Comparison of ENCODE assay signal across 8 cellular contexts in the genomic region with DNA sequence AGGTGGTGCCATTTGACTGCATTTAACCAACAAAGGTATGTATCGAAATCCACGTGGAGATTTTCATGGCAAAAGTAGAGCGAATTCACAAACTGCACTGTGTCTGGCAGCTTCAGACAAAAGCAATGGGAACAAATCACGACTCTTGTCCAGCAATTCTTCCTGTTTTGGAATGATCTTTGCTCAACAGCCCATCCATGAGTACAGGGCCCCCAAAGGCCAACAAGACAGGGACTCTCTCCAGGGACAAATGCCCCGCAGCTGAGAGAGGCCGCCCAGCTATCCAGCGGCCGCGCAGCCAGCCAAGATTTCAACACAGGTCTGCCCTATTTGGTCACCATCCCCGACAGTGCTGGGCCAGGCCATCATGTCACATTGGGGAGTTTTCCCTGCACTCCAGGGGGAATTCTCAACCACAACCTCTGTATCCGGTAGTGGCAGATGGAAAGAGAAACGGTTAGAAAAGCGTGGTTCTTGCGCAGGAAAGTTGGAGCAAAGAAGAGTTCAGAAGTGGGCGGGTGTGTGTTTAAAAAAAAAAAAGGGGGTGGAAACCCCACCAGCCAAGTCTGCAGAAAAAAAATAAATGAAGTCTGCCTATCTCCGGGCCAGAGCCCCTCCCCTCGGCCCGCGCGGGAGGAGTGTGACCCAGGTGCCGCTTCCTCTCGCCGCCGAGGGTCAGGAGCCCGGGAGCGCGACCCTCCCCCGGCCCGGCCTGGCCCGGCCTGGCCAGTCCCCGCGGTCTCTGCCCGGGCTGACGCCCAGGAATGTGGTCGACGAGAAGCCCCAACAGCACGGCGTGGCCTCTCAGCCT. TPM values are rescaled to one million over a fixed set of nuclear protein-coding genes. Genes with fewer than 3 reads are reported as not detected.
DNase-seq lines count a peak whose midpoint lies in the region; ATAC-seq, FAIRE-seq and TF ChIP-seq lines count a peak whose summit lies in the region.

A gene with protein sequence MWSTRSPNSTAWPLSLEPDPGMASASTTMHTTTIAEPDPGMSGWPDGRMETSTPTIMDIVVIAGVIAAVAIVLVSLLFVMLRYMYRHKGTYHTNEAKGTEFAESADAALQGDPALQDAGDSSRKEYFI (plus strand): TSS at position 659 of the 811 bp plus-strand sequence. CDS start 106 bp downstream, at position 765.

- TF ChIP-seq POLR2A in H1 (IDR thresholded peaks at IDR 0.05; ENCODE audit: control extremely low read depth in 1 of 2, low read depth in 2 of 2, low read length in 2 of 2), result peak in 1 of 2 experiments; percentile 61; a peak in 1 of 3 replicates

- peak within 1 kb of the TSS; percentile 72 to 86 for H3K4me2 ChIP-seq in H1 (ENCODE audit: insufficient read depth in 1 of 2, low read depth in 2 of 2, low read length in 2 of 2)
- peak within 1 kb of the TSS; percentile 63 for H3K4me2 ChIP-seq in mesenchymal stem cell (ENCODE audit: low read length, poor library complexity, severe bottlenecking)

- peak within 1 kb of the TSS; percentile 53; the same call in 1 of the 2 replicates for H2BK15ac ChIP-seq in H1 (ENCODE audit: low read length)
- peak within 1 kb of the TSS; percentile 96 for H2BK15ac ChIP-seq in mesenchymal stem cell (ENCODE audit: low read depth, poor library complexity, severe bottlenecking)

- H3K36me3 ChIP-seq in H1 (ENCODE audit: control insufficient read depth in 2 of 4, insufficient read depth in 4 of 4, low read length in 3 of 4) (no peaks in the 10 kb centered on the region), mesenchymal stem cell (ENCODE audit: control insufficient read depth in 1 of 2, insufficient read depth in 2 of 2, low read depth in 1 of 2, low read length in 2 of 2) (peaks cover 0 to 9% of the 10 kb centered on the region in 2 experiments)

- H3K27me3 ChIP-seq in H1 (replicated peaks in 1 of 4; ENCODE audit: control insufficient read depth in 3 of 4, extremely low read depth in 1 of 4, insufficient read depth in 3 of 4, low read length in 3 of 4) (peaks cover 0 to 10% (median 8%) of the 10 kb centered on the region in 4 experiments; a peak in 4 of 7 replicates), mesenchymal stem cell (ENCODE audit: control insufficient read depth in 1 of 2, insufficient read depth in 1 of 2, low read length in 2 of 2) (no peaks in the 10 kb centered on the region)

- H3K27ac Mint-ChIP-seq in activated CD4-positive, alpha-beta T cell treated with anti-CD3 and anti-CD28 coated beads, Interleukin-2, amount 10 ng/mL, durations not matched to agents 7 days and 5 days, result peak within 1 kb of the TSS; percentile 99

- POLR2A ChIA-PET in activated CD4-positive, alpha-beta T cell treated with anti-CD3 and anti-CD28 coated beads, Interleukin-2, amount 10 ng/mL, durations not matched to agents 7 days and 5 days (lab: Charles Lee), result no interaction called here
- POLR2A ChIA-PET in H1 (lab: Charles Lee; ENCODE audit: partially characterized antibody), result interaction anchor here (1.4 kb wide), 1 partner anchor 450 kb away, joined by 4 read pairs; no protein-coding TSS in a partner anchor

- H3K23ac ChIP-seq in H1 (ENCODE audit: insufficient read length), result no peak within 1 kb of the TSS
- peak within 1 kb of the TSS in 1 of 2 experiments; percentile 98 for H3K23ac ChIP-seq in mesenchymal stem cell (ENCODE audit: low read length in 2 of 2)

- no peak within 1 kb of the TSS for H3K4ac ChIP-seq in H1 (replicated peaks; ENCODE audit: insufficient read length, low read depth, low read length)
- peak within 1 kb of the TSS; percentile 98 to 100 for H3K4ac ChIP-seq in mesenchymal stem cell (ENCODE audit: low read depth in 1 of 2, low read length in 2 of 2)

- peak; percentile 51 for DNase-seq in CD1c-positive myeloid dendritic cell (ENCODE audit: extremely low spot score)
- DNase-seq in activated CD4-positive, alpha-beta T cell treated with anti-CD3 and anti-CD28 coated beads, Interleukin-2, amount 10 ng/mL, durations not matched to agents 7 days and 5 days, result peak; percentile 60
- DNase-seq in H1 (ENCODE audit: low read depth in 1 of 2, low spot score in 2 of 2), result peak in 1 of 2 experiments; percentile 76
- peak; percentile 98 for DNase-seq in mesenchymal stem cell
- no peak for DNase-seq in DMS153 treated with DMSO at 0.1 percent for 48 hours (lab: John Stamatoyannopoulos, UW; ENCODE audit: unreplicated experiment)

- TF ChIP-seq CTCF in H1 (IDR thresholded peaks at IDR 0.05; ENCODE audit: control extremely low read depth in 1 of 3, insufficient read depth in 1 of 3, low read depth in 1 of 3, low read length in 3 of 3), result no peak
- no peak for TF ChIP-seq CTCF in subcutaneous adipose tissue (IDR thresholded peaks at IDR 0.05; ENCODE audit: low read depth)

- 11% methylated on average over 37 of the region's 38 CpGs; no CpG with 5 or more reads in 1 of the 2 experiments for WGBS in H1 (ENCODE audit: extremely low coverage in 1 of 2, insufficient coverage in 1 of 2, insufficient read length in 1 of 2, insufficient replicate concordance in 2 of 2, low coverage in 1 of 2, low lambda C conversion rate in 2 of 2, missing lambda C conversion rate in 1 of 2), 2 experiments
- 5% methylated on average over 37 of the region's 38 CpGs for WGBS in mesenchymal stem cell

- H3K14ac ChIP-seq in H1 (ENCODE audit: insufficient read length), result no peak within 1 kb of the TSS
- peak within 1 kb of the TSS; percentile 69 to 99 for H3K14ac ChIP-seq in mesenchymal stem cell (ENCODE audit: low read length in 2 of 2)

- peak within 1 kb of the TSS; percentile 78 for H3K56ac ChIP-seq in H1 (replicated peaks; ENCODE audit: insufficient read length, low read depth, low read length)

- peaks cover 16 to 31% (median 21%) of the 10 kb centered on the region in 4 experiments for H3K4me1 ChIP-seq in H1 (replicated peaks in 1 of 4; ENCODE audit: control insufficient read depth in 3 of 4, insufficient read depth in 4 of 4, low read length in 3 of 4)
- peaks cover 25% of the 10 kb centered on the region for H3K4me1 ChIP-seq in mesenchymal stem cell (ENCODE audit: control insufficient read depth, insufficient read depth, low read depth, low read length)

- H2BK120ac ChIP-seq in H1 (replicated peaks; ENCODE audit: low read depth, low read length), result peak within 1 kb of the TSS; percentile 58
- H2BK120ac ChIP-seq in mesenchymal stem cell (ENCODE audit: low read depth, low read length), result peak within 1 kb of the TSS; percentile 100

- no peak for TF ChIP-seq EP300 in H1 (IDR thresholded peaks at IDR 0.05; ENCODE audit: borderline replicate concordance in 1 of 2, low read depth in 2 of 2, low read length in 2 of 2)

- CTCF ChIA-PET in activated CD4-positive, alpha-beta T cell treated with anti-CD3 and anti-CD28 coated beads, Interleukin-2, amount 10 ng/mL, durations not matched to agents 7 days and 5 days (lab: Charles Lee), result no interaction called here
- CTCF ChIA-PET in H1 (lab: Charles Lee; ENCODE audit: partially characterized antibody), result interaction anchor here (0.6 kb wide), 2 partner anchors 27 to 909 kb away, joined by 3 to 4 read pairs; no protein-coding TSS in a partner anchor

- peak within 1 kb of the TSS; percentile 94 for H3K4me3 Mint-ChIP-seq in activated CD4-positive, alpha-beta T cell treated with anti-CD3 and anti-CD28 coated beads, Interleukin-2, amount 10 ng/mL, durations not matched to agents 7 days and 5 days

- H3K9me3 ChIP-seq in H1 (ENCODE audit: insufficient read depth in 2 of 2, low read depth in 1 of 2, low read length in 1 of 2), result no peaks in the 10 kb centered on the region
- H3K9me3 ChIP-seq in mesenchymal stem cell (ENCODE audit: control insufficient read depth, low read length), result no peaks in the 10 kb centered on the region

- H4K5ac ChIP-seq in H1 (ENCODE audit: insufficient read length, low read depth, low read length), result peak within 1 kb of the TSS; percentile 51

- no peak for FAIRE-seq in H1 (lab: Jason Lieb, UNC)

- ATAC-seq in GM19452 (IDR thresholded peaks at IDR 0.05; ENCODE audit: unreplicated experiment) (peak; percentile 29), HG03469 (IDR thresholded peaks at IDR 0.05; ENCODE audit: unreplicated experiment) (peak; percentile 21)

- H2BK12ac ChIP-seq in H1 (ENCODE audit: low read depth, low read length) (peak within 1 kb of the TSS; percentile 98; the same call in 1 of the 2 replicates), mesenchymal stem cell (ENCODE audit: low read length in 2 of 2) (peak within 1 kb of the TSS; percentile 67 to 93)

- H3K4me3 ChIP-seq in H1 (ENCODE audit: extremely low read depth in 1 of 4, insufficient read depth in 2 of 4, low read depth in 3 of 4, low read length in 4 of 4), result peak within 1 kb of the TSS; percentile 46 to 62 (median 52)
- peak within 1 kb of the TSS; percentile 85 to 91 for H3K4me3 ChIP-seq in mesenchymal stem cell (ENCODE audit: insufficient read depth in 1 of 2, low read depth in 1 of 2, low read length in 2 of 2)

- TF ChIP-seq RAD21 in H1 (IDR thresholded peaks at IDR 0.05 in 1 of 2, conservative IDR thresholded peaks at IDR 0.05 in 1 of 2; ENCODE audit: low read depth in 2 of 2, low read length in 2 of 2), result no peak

- 0 out of 2 replicates have a peak within 1 kb of the TSS, but pooled peaks have one; percentile 53 for H2AK5ac ChIP-seq in H1 (ENCODE audit: low read depth, low read length)
- H2AK5ac ChIP-seq in mesenchymal stem cell (ENCODE audit: low read length, severe bottlenecking), result peak within 1 kb of the TSS; percentile 25

- peaks cover 0 to 2% of the 10 kb centered on the region in 2 experiments for H4K20me1 ChIP-seq in H1 (replicated peaks in 1 of 2; ENCODE audit: control insufficient read depth in 1 of 2, insufficient read depth in 2 of 2, low read length in 2 of 2)

- peaks cover 35% of the 10 kb centered on the region for H3K36me3 Mint-ChIP-seq in activated CD4-positive, alpha-beta T cell treated with anti-CD3 and anti-CD28 coated beads, Interleukin-2, amount 10 ng/mL, durations not matched to agents 7 days and 5 days (ENCODE audit: low read depth)

- H2BK5ac ChIP-seq in H1 (ENCODE audit: low read depth, low read length), result peak within 1 kb of the TSS; percentile 89
- H2BK5ac ChIP-seq in mesenchymal stem cell (ENCODE audit: low read depth, low read length, poor library complexity, severe bottlenecking), result peak within 1 kb of the TSS; percentile 97

- H3K9ac ChIP-seq in H1 (replicated peaks in 1 of 4; ENCODE audit: extremely low read depth in 1 of 4, low read depth in 3 of 4, low read length in 3 of 4), result peak within 1 kb of the TSS; percentile 53 to 70 (median 64)
- H3K9ac ChIP-seq in mesenchymal stem cell (ENCODE audit: low read length), result peak within 1 kb of the TSS; percentile 100

- H3K18ac ChIP-seq in H1 (ENCODE audit: extremely low read depth, low read length) (peak within 1 kb of the TSS; percentile 87), mesenchymal stem cell (ENCODE audit: low read depth in 1 of 2, low read length in 2 of 2) (peak within 1 kb of the TSS; percentile 100)

- H2AFZ ChIP-seq in H1 (ENCODE audit: low read length) (peak within 1 kb of the TSS; percentile 82), mesenchymal stem cell (ENCODE audit: low read depth, low read length) (peak within 1 kb of the TSS; percentile 54)

- H3K79me1 ChIP-seq in H1 (ENCODE audit: low read depth, low read length), result no peaks in the 10 kb centered on the region
- H3K79me1 ChIP-seq in mesenchymal stem cell (replicated peaks; ENCODE audit: low read length, poor library complexity, severe bottlenecking), result no peaks in the 10 kb centered on the region

- H3K27me3 Mint-ChIP-seq in activated CD4-positive, alpha-beta T cell treated with anti-CD3 and anti-CD28 coated beads, Interleukin-2, amount 10 ng/mL, durations not matched to agents 7 days and 5 days, result no peaks in the 10 kb centered on the region

- H3K4me1 Mint-ChIP-seq in activated CD4-positive, alpha-beta T cell treated with anti-CD3 and anti-CD28 coated beads, Interleukin-2, amount 10 ng/mL, durations not matched to agents 7 days and 5 days, result peaks cover 38% of the 10 kb centered on the region

- H4K8ac ChIP-seq in H1 (ENCODE audit: extremely low read depth, insufficient read depth, low read length) (peak within 1 kb of the TSS; percentile 96), mesenchymal stem cell (ENCODE audit: low read length) (peak within 1 kb of the TSS; percentile 67)

- peaks cover 4% of the 10 kb centered on the region for H3K9me3 Mint-ChIP-seq in activated CD4-positive, alpha-beta T cell treated with anti-CD3 and anti-CD28 coated beads, Interleukin-2, amount 10 ng/mL, durations not matched to agents 7 days and 5 days

- H3K79me2 ChIP-seq in H1 (ENCODE audit: control insufficient read depth in 1 of 2, insufficient read depth in 2 of 2, low read length in 2 of 2), result no peaks in the 10 kb centered on the region

- H3K23me2 ChIP-seq in H1 (ENCODE audit: low read depth, low read length), result peaks cover 11% of the 10 kb centered on the region

- no peak within 1 kb of the TSS for H3K27ac ChIP-seq in H1 (ENCODE audit: low read depth, low read length)
- peak within 1 kb of the TSS; percentile 95 for H3K27ac ChIP-seq in mesenchymal stem cell (ENCODE audit: low read length, poor library complexity, severe bottlenecking)

- H4K91ac ChIP-seq in H1 (replicated peaks; ENCODE audit: insufficient read length, low read length) (peak within 1 kb of the TSS; percentile 96), mesenchymal stem cell (ENCODE audit: low read length) (peak within 1 kb of the TSS; percentile 100)

- no peak within 1 kb of the TSS for H2BK20ac ChIP-seq in H1 (ENCODE audit: low read length)

RNA-seq across cellular contexts. Expression of the gene that starts here (rescaled TPM):
- total RNA-seq in activated CD4-positive, alpha-beta T cell treated with anti-CD3 and anti-CD28 coated beads, Interleukin-2, amount 10 ng/mL, durations not matched to agents 7 days and 5 days, result 100 to 1,000 TPM; 149 to 161 TPM
- 26.7 and 26.8 TPM in 2 replicates for total RNA-seq in H1 (2021; fragmentation: NEBNext Ultra II Directional; extraction: Animal tissue kit (Norgen Biotek cat#: 25700))
- 53.6 and 55.1 TPM in 2 replicates for polyA plus RNA-seq in H1 (2011; rRNA removed)
- 48.8 TPM for polyA plus RNA-seq in H1 (2011; cell fraction: cytosol; rRNA removed)
- polyA plus RNA-seq in H1 (2011; cell fraction: nucleus; rRNA removed), result 43.8 TPM
- polyA plus RNA-seq in H1 (2012, experiment 1 of 2), result 35.4 to 41.6 TPM (median 39.4 TPM) in 4 replicates
- 37.6 TPM for polyA plus RNA-seq in H1 (2012, experiment 2 of 2)
- 19.9 TPM for polyA plus RNA-seq in H1 (2013, experiment 1 of 2)
- polyA plus RNA-seq in H1 (2013, experiment 2 of 2), result 21.6 TPM
- 30.0 and 32.2 TPM in 2 replicates for polyA minus RNA-seq in H1 (2011; rRNA and poly(A)+ RNA removed)
- 10.3 TPM for polyA minus RNA-seq in H1 (2011; cell fraction: cytosol; rRNA and poly(A)+ RNA removed)
- polyA minus RNA-seq in H1 (2011; cell fraction: nucleus; rRNA and poly(A)+ RNA removed), result 11.7 TPM
- 199 TPM for polyA plus RNA-seq in mesenchymal stem cell (2013, experiment 1 of 2)
- polyA plus RNA-seq in mesenchymal stem cell (2013, experiment 2 of 2), result 195 TPM
- 100 to 1,000 TPM in 3 of 4 donors, 10 to 100 TPM in 1; 91.5 to 146 (median 126) TPM for total RNA-seq in subcutaneous adipose tissue
